ENCODE assay signal across 8 cellular contexts in genomic region chr1:78143152-78143551, GRCh38.
DNase-seq lines count a peak whose midpoint lies in the region; ATAC-seq and TF ChIP-seq lines count a peak whose summit lies in the region.

No MANE protein-coding gene starts in this region.

- H3K27ac Mint-ChIP-seq in mesothelial cell of epicardium = no peak overlapping the region

- no peaks in the 10 kb centered on the region for H3K9me3 ChIP-seq in effector memory CD4-positive, alpha-beta T cell (ENCODE audit: control insufficient read depth, low read length)

- H3K27me3 ChIP-seq in effector memory CD4-positive, alpha-beta T cell (replicated peaks; ENCODE audit: control insufficient read depth, insufficient read depth, low read length, poor library complexity, severe bottlenecking) = no peaks in the 10 kb centered on the region

- CTCF ChIA-PET in GM10248 (lab: Yijun Ruan, JAX) = interaction anchor here (1.0 to 8.3 kb wide), 9 partner anchors 8 to 533 kb away, joined by 3 to 103 read pairs (median 7); no protein-coding TSS in a partner anchor

- TF ChIP-seq CTCF in GM10248 (IDR thresholded peaks at IDR 0.05; ENCODE audit: control extremely low read depth, extremely low read depth, low read depth, missing control alignments) = no peak
- no peak for TF ChIP-seq CTCF in mesothelial cell of epicardium (IDR thresholded peaks at IDR 0.05; ENCODE audit: unreplicated experiment)

- peak overlapping the region; percentile 41 for H3K4me3 ChIP-seq in effector memory CD4-positive, alpha-beta T cell (ENCODE audit: insufficient read depth, low read depth, low read length, poor library complexity, severe bottlenecking)

- no peaks in the 10 kb centered on the region for H3K36me3 Mint-ChIP-seq in mesothelial cell of epicardium

- POLR2A ChIA-PET in GM10248 (lab: Yijun Ruan, JAX) = no interaction called here

- DNase-seq in GM10248 (ENCODE audit: extremely low spot score) (peak; percentile 41), mesothelial cell of epicardium (ENCODE audit: low spot score in 2 of 2, unreplicated experiment in 2 of 2) (no peak), NCI-H524 treated with DMSO at 0.1 percent for 48 hours (lab: John Stamatoyannopoulos, UW) (no peak), NCI-H2171 treated with DMSO at 0.1 percent for 48 hours (lab: John Stamatoyannopoulos, UW) (no peak), NCI-H226 (no peak)
- no peak for DNase-seq in effector memory CD4-positive, alpha-beta T cell

- peaks cover 2% of the 10 kb centered on the region for H3K4me1 Mint-ChIP-seq in mesothelial cell of epicardium

- no peak overlapping the region for H3K27ac ChIP-seq in effector memory CD4-positive, alpha-beta T cell (ENCODE audit: insufficient read depth, low read length, poor library complexity, severe bottlenecking)

- H3K4me3 Mint-ChIP-seq in mesothelial cell of epicardium = no peak overlapping the region

- H3K9me3 Mint-ChIP-seq in mesothelial cell of epicardium = no peaks in the 10 kb centered on the region

- H3K27me3 Mint-ChIP-seq in mesothelial cell of epicardium (ENCODE audit: low read depth) = peaks cover 54% of the 10 kb centered on the region

- peaks cover 10% of the 10 kb centered on the region for H3K4me1 ChIP-seq in effector memory CD4-positive, alpha-beta T cell (ENCODE audit: control insufficient read depth, insufficient read depth, low read length, poor library complexity, severe bottlenecking)

- peak; percentile 84 for ATAC-seq in GM21390 (IDR thresholded peaks at IDR 0.05; ENCODE audit: unreplicated experiment)
- peak; percentile 71 for ATAC-seq in HG03565 (IDR thresholded peaks at IDR 0.05; ENCODE audit: unreplicated experiment)

- H3K36me3 ChIP-seq in effector memory CD4-positive, alpha-beta T cell (ENCODE audit: control insufficient read depth, insufficient read depth, low read length) = no peaks in the 10 kb centered on the region
